Comparison of ENCODE assay signal across 10 cellular contexts in the genomic region with DNA sequence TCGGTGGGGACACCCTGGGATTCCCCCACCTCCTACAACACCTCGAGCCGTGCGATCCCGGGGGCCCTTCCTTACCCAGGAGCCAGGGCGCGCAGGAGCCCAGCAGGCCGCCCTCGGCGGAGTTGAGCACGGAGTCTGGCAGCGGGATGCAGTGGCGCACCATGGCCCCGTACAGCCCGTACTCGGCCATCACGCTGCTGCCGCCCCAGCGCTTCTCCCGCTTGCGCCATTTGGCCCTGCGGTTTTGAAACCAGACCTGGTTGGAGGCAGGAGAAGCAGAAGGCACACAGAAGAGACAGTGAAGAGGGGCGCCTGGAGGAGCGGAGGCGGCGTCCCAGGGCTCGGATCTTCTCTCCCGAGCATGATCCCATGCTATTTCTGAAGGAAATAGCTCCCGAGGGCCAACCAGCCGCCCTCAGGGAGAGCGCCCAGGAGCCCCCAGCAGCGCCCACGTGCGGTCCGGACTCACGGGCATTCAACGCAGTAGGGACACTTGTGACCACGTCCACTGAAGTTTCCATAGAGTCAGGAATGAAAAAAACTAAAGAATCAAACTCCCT. TPM values are rescaled to one million over a fixed set of nuclear protein-coding genes. Genes with fewer than 3 reads are reported as not detected.
DNase-seq lines count a peak whose midpoint lies in the region; ATAC-seq and TF ChIP-seq lines count a peak whose summit lies in the region.
"Had no signal": no experiment of that assay in that cellular context is flagged by ENCODE, and none has a peak within 500 bp of the region (broad histone marks: within the 10 kb centered on the region; RNA-seq: fewer than 3 reads in every experiment).

No MANE protein-coding gene starts in this region.

- no peak for DNase-seq in GM12864 (ENCODE audit: low read depth)
- DNase-seq in SKM-1 (lab: John Stamatoyannopoulos, UW; ENCODE audit: unreplicated experiment) = peak; percentile 55
- DNase-seq in Right ventricle myocardium inferior (ENCODE audit: missing footprints) = peak; percentile 71
- DNase-seq in smooth muscle cell (lab: John Stamatoyannopoulos, UW; ENCODE audit: unreplicated experiment) = no peak
- no peak for DNase-seq in NCI-H774 (lab: John Stamatoyannopoulos, UW)
- no peak for DNase-seq in NCI-H187 (lab: John Stamatoyannopoulos, UW)

- no peaks in the 10 kb centered on the region for H3K9me3 ChIP-seq in smooth muscle cell (replicated peaks; ENCODE audit: low read depth)

- no peaks in the 10 kb centered on the region for H3F3A ChIP-seq in smooth muscle cell (ENCODE audit: low read depth)

- H3K36me3 ChIP-seq in smooth muscle cell (ENCODE audit: low read depth) = no peaks in the 10 kb centered on the region

- H3K27ac ChIP-seq in smooth muscle cell (ENCODE audit: low read depth) = no peak overlapping the region

- intact Hi-C loops in Right ventricle myocardium inferior (cut with DNase I) = no loop called here

- no peak overlapping the region for H2AFZ ChIP-seq in smooth muscle cell (ENCODE audit: low read depth)

- H3K4me3 ChIP-seq in GM12864 (ENCODE audit: low read depth, low read length) = peak overlapping the region; percentile 29
- H3K4me3 ChIP-seq in smooth muscle cell = peak overlapping the region; percentile 21

- ATAC-seq in Right ventricle myocardium inferior = peak; percentile 78
- ATAC-seq in GM18858 (IDR thresholded peaks at IDR 0.05; ENCODE audit: unreplicated experiment) = no peak
- no peak for ATAC-seq in HG02588 (IDR thresholded peaks at IDR 0.05; ENCODE audit: unreplicated experiment)

- no peaks in the 10 kb centered on the region for H3K79me2 ChIP-seq in smooth muscle cell (ENCODE audit: low read depth)

- no peaks in the 10 kb centered on the region for H3K4me1 ChIP-seq in smooth muscle cell (ENCODE audit: low read depth)

- no peaks in the 10 kb centered on the region for H4K20me1 ChIP-seq in smooth muscle cell (ENCODE audit: low read depth)

- TF ChIP-seq CTCF in GM12864 (IDR thresholded peaks at IDR 0.05; ENCODE audit: low read depth, low read length, missing control alignments) (no peak), smooth muscle cell (IDR thresholded peaks at IDR 0.05; ENCODE audit: borderline replicate concordance, insufficient read depth, poor library complexity, severe bottlenecking) (no peak)

- no peak overlapping the region for H3K9ac ChIP-seq in smooth muscle cell (ENCODE audit: low read depth)

- peak overlapping the region; percentile 79 for H3K4me2 ChIP-seq in smooth muscle cell

- 15% methylated on average over 38 of the region's 38 CpGs for WGBS in smooth muscle cell (ENCODE audit: low lambda C conversion rate)

- peaks cover 91% of the 10 kb centered on the region for H3K27me3 ChIP-seq in smooth muscle cell (ENCODE audit: low read depth)

RNA-seq across cellular contexts. Expression of gene VSX1, which starts 4.3 kb away (rescaled TPM):
- total RNA-seq in Right ventricle myocardium inferior (0.14 TPM), smooth muscle cell (not detected in 2 replicates)
- polyA plus RNA-seq in smooth muscle cell = not detected in 2 replicates
- total RNA-seq: LHCN-M2 had no signal
- polyA plus RNA-seq: esophagus had no signal

RNA-seq across cellular contexts. Expression of gene ACSS1, which starts 19.8 kb away (rescaled TPM):
- 135 TPM for total RNA-seq in Right ventricle myocardium inferior
- total RNA-seq in smooth muscle cell = 0.45 and 2.8 TPM in 2 replicates
- polyA plus RNA-seq in smooth muscle cell = 1.9 and 2.4 TPM in 2 replicates

Comparison
In these comparisons a context has a peak if more than half of its experiments do, and no peak if none do; other contexts are left out.
1. DNase-seq: peak in SKM-1 (single experiment) and Right ventricle myocardium inferior (single experiment); none in GM12864 (single experiment), smooth muscle cell (single experiment), NCI-H774 (single experiment) and NCI-H187 (0 of 2).
2. RNA of gene ACSS1, which starts 19.8 kb away (total RNA-seq): 135 TPM in Right ventricle myocardium inferior (single experiment); 0.45 to 2.8 TPM in smooth muscle cell; every median in the first group is over 10 times any median in the second.